Comparison of ENCODE assay signal across 9 cellular contexts in the genomic region with DNA sequence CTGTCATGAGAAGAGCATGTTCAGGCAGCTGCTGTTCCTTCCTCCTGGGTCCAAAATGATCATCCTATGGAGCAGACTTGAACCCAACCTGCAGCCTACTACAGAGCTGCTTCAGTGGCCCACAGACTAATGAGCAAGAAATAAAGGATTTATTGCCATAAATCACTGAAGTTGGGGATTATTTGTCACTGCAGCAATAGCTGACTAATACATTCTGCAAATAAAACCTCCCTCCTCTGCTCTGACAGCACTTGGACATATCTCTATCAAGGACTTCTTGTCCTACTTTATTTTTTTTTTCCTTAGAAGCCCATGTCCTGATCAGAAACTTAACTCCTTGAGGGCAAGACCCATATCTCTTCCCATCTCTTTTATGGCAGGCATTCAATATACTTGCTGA. TPM values are rescaled to one million over a fixed set of nuclear protein-coding genes. Genes with fewer than 3 reads are reported as not detected.
"Had no signal": no experiment of that assay in that cellular context is flagged by ENCODE, and none has a peak within 500 bp of the region (broad histone marks: within the 10 kb centered on the region; RNA-seq: fewer than 3 reads in every experiment).

No MANE protein-coding gene starts in this region.

- FAIRE-seq: G401.6, GM12891, GM12892, GM18507, GM19239 had no signal

- H3K4me3 ChIP-seq: GM12878 had no signal

- DNase-seq: GDM1, GF-D8 had no signal

- ATAC-seq: GM12878 had no signal

RNA-seq across cellular contexts. Expression of gene KSR2, which starts 57.4 kb away (rescaled TPM):
- total RNA-seq: G401 had no signal
